In the genomic region with DNA sequence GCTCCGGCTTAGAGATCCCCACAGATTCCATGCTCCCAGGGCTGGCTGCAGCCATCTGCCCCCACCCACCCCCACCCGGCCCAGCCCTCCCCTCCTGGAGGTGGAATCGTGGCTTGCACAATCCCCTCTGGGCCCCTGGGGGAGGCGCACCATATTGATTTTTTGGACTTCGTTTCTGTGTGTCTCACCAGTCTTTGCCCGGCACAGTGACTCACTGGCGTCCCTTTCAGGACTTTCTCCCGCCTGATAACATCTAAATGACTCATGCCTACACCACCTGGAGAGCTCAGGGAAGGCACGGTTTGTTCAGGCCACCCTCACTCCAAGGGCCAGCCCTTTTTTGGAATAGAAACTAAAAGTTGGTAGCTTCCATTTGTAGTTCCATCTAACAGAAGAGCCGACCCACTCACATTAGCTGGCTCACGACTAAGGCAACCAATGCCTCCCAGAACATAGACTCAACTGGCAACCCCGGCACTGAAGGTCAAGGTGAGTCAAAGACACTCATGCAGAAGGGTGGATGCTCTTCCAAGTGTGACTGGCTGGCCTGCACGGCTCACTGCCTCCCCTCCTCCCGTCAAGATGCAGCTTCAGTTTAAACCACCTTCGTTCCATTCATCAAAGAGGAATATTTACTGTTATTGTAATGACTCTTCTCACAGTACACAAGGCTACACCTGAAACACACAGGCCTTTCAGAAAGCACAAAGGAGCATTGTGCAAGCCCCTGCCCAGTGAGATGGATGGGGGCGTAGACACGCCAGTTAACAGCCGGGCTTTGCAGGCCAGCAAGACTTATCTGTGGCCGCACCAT, we compare ENCODE assay signal across 1 cellular context.
TF ChIP-seq lines count a peak whose summit lies in the region.

No MANE protein-coding gene starts in this region.

TF ChIP-seq in K562, 482 proteins besides CTCF, POLR2A, EP300 and RAD21 (continued from another document and continues in another):
- TF ChIP-seq, protein P1, sequence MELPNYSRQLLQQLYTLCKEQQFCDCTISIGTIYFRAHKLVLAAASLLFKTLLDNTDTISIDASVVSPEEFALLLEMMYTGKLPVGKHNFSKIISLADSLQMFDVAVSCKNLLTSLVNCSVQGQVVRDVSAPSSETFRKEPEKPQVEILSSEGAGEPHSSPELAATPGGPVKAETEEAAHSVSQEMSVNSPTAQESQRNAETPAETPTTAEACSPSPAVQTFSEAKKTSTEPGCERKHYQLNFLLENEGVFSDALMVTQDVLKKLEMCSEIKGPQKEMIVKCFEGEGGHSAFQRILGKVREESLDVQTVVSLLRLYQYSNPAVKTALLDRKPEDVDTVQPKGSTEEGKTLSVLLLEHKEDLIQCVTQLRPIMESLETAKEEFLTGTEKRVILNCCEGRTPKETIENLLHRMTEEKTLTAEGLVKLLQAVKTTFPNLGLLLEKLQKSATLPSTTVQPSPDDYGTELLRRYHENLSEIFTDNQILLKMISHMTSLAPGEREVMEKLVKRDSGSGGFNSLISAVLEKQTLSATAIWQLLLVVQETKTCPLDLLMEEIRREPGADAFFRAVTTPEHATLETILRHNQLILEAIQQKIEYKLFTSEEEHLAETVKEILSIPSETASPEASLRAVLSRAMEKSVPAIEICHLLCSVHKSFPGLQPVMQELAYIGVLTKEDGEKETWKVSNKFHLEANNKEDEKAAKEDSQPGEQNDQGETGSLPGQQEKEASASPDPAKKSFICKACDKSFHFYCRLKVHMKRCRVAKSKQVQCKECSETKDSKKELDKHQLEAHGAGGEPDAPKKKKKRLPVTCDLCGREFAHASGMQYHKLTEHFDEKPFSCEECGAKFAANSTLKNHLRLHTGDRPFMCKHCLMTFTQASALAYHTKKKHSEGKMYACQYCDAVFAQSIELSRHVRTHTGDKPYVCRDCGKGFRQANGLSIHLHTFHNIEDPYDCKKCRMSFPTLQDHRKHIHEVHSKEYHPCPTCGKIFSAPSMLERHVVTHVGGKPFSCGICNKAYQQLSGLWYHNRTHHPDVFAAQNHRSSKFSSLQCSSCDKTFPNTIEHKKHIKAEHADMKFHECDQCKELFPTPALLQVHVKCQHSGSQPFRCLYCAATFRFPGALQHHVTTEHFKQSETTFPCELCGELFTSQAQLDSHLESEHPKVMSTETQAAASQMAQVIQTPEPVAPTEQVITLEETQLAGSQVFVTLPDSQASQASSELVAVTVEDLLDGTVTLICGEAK (IDR thresholded peaks at IDR 0.05), result no peak
- TF ChIP-seq, protein P1 (CRISPR knock-in tag; IDR thresholded peaks at IDR 0.05), result no peak
- no peak for TF ChIP-seq RBM25 (IDR thresholded peaks at IDR 0.05; ENCODE audit: low read depth, low read length, severe bottlenecking)
- TF ChIP-seq ESRRB (CRISPR knock-in tag; IDR thresholded peaks at IDR 0.05; ENCODE audit: borderline replicate concordance), result no peak
- no peak for TF ChIP-seq SRSF3 (IDR thresholded peaks at IDR 0.05; ENCODE audit: insufficient read depth, low read length)
- TF ChIP-seq, protein P2, sequence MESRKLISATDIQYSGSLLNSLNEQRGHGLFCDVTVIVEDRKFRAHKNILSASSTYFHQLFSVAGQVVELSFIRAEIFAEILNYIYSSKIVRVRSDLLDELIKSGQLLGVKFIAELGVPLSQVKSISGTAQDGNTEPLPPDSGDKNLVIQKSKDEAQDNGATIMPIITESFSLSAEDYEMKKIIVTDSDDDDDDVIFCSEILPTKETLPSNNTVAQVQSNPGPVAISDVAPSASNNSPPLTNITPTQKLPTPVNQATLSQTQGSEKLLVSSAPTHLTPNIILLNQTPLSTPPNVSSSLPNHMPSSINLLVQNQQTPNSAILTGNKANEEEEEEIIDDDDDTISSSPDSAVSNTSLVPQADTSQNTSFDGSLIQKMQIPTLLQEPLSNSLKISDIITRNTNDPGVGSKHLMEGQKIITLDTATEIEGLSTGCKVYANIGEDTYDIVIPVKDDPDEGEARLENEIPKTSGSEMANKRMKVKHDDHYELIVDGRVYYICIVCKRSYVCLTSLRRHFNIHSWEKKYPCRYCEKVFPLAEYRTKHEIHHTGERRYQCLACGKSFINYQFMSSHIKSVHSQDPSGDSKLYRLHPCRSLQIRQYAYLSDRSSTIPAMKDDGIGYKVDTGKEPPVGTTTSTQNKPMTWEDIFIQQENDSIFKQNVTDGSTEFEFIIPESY (CRISPR knock-in tag; IDR thresholded peaks at IDR 0.05), result no peak
- no peak for TF ChIP-seq ZZZ3 (IDR thresholded peaks at IDR 0.05)
- peak; percentile 49; the same call in 1 of the 2 replicates for TF ChIP-seq HDAC2 (IDR thresholded peaks at IDR 0.05)
- TF ChIP-seq ZNF263 (CRISPR knock-in tag; IDR thresholded peaks at IDR 0.05; ENCODE audit: borderline replicate concordance), result no peak
- TF ChIP-seq, protein P3, sequence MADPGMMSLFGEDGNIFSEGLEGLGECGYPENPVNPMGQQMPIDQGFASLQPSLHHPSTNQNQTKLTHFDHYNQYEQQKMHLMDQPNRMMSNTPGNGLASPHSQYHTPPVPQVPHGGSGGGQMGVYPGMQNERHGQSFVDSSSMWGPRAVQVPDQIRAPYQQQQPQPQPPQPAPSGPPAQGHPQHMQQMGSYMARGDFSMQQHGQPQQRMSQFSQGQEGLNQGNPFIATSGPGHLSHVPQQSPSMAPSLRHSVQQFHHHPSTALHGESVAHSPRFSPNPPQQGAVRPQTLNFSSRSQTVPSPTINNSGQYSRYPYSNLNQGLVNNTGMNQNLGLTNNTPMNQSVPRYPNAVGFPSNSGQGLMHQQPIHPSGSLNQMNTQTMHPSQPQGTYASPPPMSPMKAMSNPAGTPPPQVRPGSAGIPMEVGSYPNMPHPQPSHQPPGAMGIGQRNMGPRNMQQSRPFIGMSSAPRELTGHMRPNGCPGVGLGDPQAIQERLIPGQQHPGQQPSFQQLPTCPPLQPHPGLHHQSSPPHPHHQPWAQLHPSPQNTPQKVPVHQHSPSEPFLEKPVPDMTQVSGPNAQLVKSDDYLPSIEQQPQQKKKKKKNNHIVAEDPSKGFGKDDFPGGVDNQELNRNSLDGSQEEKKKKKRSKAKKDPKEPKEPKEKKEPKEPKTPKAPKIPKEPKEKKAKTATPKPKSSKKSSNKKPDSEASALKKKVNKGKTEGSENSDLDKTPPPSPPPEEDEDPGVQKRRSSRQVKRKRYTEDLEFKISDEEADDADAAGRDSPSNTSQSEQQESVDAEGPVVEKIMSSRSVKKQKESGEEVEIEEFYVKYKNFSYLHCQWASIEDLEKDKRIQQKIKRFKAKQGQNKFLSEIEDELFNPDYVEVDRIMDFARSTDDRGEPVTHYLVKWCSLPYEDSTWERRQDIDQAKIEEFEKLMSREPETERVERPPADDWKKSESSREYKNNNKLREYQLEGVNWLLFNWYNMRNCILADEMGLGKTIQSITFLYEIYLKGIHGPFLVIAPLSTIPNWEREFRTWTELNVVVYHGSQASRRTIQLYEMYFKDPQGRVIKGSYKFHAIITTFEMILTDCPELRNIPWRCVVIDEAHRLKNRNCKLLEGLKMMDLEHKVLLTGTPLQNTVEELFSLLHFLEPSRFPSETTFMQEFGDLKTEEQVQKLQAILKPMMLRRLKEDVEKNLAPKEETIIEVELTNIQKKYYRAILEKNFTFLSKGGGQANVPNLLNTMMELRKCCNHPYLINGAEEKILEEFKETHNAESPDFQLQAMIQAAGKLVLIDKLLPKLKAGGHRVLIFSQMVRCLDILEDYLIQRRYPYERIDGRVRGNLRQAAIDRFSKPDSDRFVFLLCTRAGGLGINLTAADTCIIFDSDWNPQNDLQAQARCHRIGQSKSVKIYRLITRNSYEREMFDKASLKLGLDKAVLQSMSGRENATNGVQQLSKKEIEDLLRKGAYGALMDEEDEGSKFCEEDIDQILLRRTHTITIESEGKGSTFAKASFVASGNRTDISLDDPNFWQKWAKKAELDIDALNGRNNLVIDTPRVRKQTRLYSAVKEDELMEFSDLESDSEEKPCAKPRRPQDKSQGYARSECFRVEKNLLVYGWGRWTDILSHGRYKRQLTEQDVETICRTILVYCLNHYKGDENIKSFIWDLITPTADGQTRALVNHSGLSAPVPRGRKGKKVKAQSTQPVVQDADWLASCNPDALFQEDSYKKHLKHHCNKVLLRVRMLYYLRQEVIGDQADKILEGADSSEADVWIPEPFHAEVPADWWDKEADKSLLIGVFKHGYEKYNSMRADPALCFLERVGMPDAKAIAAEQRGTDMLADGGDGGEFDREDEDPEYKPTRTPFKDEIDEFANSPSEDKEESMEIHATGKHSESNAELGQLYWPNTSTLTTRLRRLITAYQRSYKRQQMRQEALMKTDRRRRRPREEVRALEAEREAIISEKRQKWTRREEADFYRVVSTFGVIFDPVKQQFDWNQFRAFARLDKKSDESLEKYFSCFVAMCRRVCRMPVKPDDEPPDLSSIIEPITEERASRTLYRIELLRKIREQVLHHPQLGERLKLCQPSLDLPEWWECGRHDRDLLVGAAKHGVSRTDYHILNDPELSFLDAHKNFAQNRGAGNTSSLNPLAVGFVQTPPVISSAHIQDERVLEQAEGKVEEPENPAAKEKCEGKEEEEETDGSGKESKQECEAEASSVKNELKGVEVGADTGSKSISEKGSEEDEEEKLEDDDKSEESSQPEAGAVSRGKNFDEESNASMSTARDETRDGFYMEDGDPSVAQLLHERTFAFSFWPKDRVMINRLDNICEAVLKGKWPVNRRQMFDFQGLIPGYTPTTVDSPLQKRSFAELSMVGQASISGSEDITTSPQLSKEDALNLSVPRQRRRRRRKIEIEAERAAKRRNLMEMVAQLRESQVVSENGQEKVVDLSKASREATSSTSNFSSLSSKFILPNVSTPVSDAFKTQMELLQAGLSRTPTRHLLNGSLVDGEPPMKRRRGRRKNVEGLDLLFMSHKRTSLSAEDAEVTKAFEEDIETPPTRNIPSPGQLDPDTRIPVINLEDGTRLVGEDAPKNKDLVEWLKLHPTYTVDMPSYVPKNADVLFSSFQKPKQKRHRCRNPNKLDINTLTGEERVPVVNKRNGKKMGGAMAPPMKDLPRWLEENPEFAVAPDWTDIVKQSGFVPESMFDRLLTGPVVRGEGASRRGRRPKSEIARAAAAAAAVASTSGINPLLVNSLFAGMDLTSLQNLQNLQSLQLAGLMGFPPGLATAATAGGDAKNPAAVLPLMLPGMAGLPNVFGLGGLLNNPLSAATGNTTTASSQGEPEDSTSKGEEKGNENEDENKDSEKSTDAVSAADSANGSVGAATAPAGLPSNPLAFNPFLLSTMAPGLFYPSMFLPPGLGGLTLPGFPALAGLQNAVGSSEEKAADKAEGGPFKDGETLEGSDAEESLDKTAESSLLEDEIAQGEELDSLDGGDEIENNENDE (IDR thresholded peaks at IDR 0.05; ENCODE audit: low read depth, low read length), result no peak
- TF ChIP-seq HOXB6 (CRISPR knock-in tag; IDR thresholded peaks at IDR 0.05; ENCODE audit: borderline replicate concordance), result no peak
- no peak for TF ChIP-seq POLR2AphosphoS2 (IDR thresholded peaks at IDR 0.05; ENCODE audit: low read length)
- 0 out of 2 replicates have a peak, but pooled peaks have one; percentile 33 for TF ChIP-seq ZNF766 (CRISPR knock-in tag; conservative IDR thresholded peaks at IDR 0.05)
- TF ChIP-seq NR2C1 (IDR thresholded peaks at IDR 0.05), result no peak
- no peak for TF ChIP-seq NR2C1 (tag; IDR thresholded peaks at IDR 0.05)
- TF ChIP-seq, protein P4, sequence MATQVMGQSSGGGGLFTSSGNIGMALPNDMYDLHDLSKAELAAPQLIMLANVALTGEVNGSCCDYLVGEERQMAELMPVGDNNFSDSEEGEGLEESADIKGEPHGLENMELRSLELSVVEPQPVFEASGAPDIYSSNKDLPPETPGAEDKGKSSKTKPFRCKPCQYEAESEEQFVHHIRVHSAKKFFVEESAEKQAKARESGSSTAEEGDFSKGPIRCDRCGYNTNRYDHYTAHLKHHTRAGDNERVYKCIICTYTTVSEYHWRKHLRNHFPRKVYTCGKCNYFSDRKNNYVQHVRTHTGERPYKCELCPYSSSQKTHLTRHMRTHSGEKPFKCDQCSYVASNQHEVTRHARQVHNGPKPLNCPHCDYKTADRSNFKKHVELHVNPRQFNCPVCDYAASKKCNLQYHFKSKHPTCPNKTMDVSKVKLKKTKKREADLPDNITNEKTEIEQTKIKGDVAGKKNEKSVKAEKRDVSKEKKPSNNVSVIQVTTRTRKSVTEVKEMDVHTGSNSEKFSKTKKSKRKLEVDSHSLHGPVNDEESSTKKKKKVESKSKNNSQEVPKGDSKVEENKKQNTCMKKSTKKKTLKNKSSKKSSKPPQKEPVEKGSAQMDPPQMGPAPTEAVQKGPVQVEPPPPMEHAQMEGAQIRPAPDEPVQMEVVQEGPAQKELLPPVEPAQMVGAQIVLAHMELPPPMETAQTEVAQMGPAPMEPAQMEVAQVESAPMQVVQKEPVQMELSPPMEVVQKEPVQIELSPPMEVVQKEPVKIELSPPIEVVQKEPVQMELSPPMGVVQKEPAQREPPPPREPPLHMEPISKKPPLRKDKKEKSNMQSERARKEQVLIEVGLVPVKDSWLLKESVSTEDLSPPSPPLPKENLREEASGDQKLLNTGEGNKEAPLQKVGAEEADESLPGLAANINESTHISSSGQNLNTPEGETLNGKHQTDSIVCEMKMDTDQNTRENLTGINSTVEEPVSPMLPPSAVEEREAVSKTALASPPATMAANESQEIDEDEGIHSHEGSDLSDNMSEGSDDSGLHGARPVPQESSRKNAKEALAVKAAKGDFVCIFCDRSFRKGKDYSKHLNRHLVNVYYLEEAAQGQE (CRISPR knock-in tag; IDR thresholded peaks at IDR 0.05; ENCODE audit: low read depth), result no peak
- TF ChIP-seq POLR2G (IDR thresholded peaks at IDR 0.05; ENCODE audit: low read depth, low read length), result no peak
- no peak for TF ChIP-seq KDM4B (IDR thresholded peaks at IDR 0.05; ENCODE audit: borderline replicate concordance in 2 of 2, low read depth in 1 of 2)
- no peak for TF ChIP-seq NFIC (IDR thresholded peaks at IDR 0.05)
- TF ChIP-seq ZNF551 (CRISPR knock-in tag; IDR thresholded peaks at IDR 0.05), result no peak
- TF ChIP-seq CBX8 (IDR thresholded peaks at IDR 0.05; ENCODE audit: borderline replicate concordance, extremely low read depth, low read depth, low read length, poor library complexity, severe bottlenecking), result no peak
- no peak for TF ChIP-seq SAFB (IDR thresholded peaks at IDR 0.05; ENCODE audit: borderline replicate concordance, low read depth, low read length)
- no peak for TF ChIP-seq LCOR (CRISPR knock-in tag; IDR thresholded peaks at IDR 0.05)
- TF ChIP-seq KAT8 (IDR thresholded peaks at IDR 0.05; ENCODE audit: low read depth), result no peak
